Comparison of ENCODE assay signal across 20 cellular contexts in genomic region chr7:31327071-31327470, GRCh38. TPM values are rescaled to one million over a fixed set of nuclear protein-coding genes. Genes with fewer than 3 reads are reported as not detected.
A peak's percentile ranks its signal among the peaks of the same experiment; 100 is the strongest.
DNase-seq lines count a peak whose midpoint lies in the region; TF ChIP-seq lines count a peak whose summit lies in the region.
"Had no signal": no experiment of that assay in that cellular context is flagged by ENCODE, and none has a peak within 500 bp of the region (broad histone marks: within the 10 kb centered on the region; RNA-seq: fewer than 3 reads in every experiment).

No MANE protein-coding gene starts in this region.

- H3K36me3 Mint-ChIP-seq in neural progenitor cell, result no peaks in the 10 kb centered on the region
- H3K36me3 Mint-ChIP-seq: memory B cell; natural killer cell treated with Interleukin-12 subunit alpha and Interleukin-12 subunit beta and Interleukin-15 and Interleukin-18, amount 100 ng/mL, for 72 hours had no signal

- no peaks in the 10 kb centered on the region for H3K79me2 ChIP-seq in neural progenitor cell (ENCODE audit: low read depth)

- no peak overlapping the region for H3K9ac ChIP-seq in neural progenitor cell

- TF ChIP-seq CTCF in neural progenitor cell (IDR thresholded peaks at IDR 0.05) (no peak), WERI-Rb-1 (IDR thresholded peaks at IDR 0.05; ENCODE audit: low read depth, low read length) (no peak)

- H3K36me3 ChIP-seq in neural progenitor cell (no peaks in the 10 kb centered on the region), WERI-Rb-1 (no peaks in the 10 kb centered on the region)
- H3K36me3 ChIP-seq: stomach, uterus had no signal

- H3K27me3 Mint-ChIP-seq in neural progenitor cell (ENCODE audit: insufficient read depth, low read depth), result no peaks in the 10 kb centered on the region
- H3K27me3 Mint-ChIP-seq: natural killer cell treated with Interleukin-12 subunit alpha and Interleukin-12 subunit beta and Interleukin-15 and Interleukin-18, amount 100 ng/mL, for 72 hours had no signal

- H3K27me3 ChIP-seq in neural progenitor cell (no peaks in the 10 kb centered on the region), WERI-Rb-1 (ENCODE audit: insufficient read depth, low read depth, severe bottlenecking) (no peaks in the 10 kb centered on the region)
- H3K27me3 ChIP-seq: stomach, uterus had no signal

- H3K4me3 Mint-ChIP-seq in neural progenitor cell, result no peak overlapping the region
- H3K4me3 Mint-ChIP-seq: memory B cell; natural killer cell treated with Interleukin-12 subunit alpha and Interleukin-12 subunit beta and Interleukin-15 and Interleukin-18, amount 100 ng/mL, for 72 hours had no signal

- no peaks in the 10 kb centered on the region for H3K4me1 Mint-ChIP-seq in neural progenitor cell
- H3K4me1 Mint-ChIP-seq: memory B cell had no signal

- DNase-seq in A172 (ENCODE audit: low spot score) (peak; percentile 93), HK-2 (ENCODE audit: unreplicated experiment) (peak; percentile 27), T1000 (lab: John Stamatoyannopoulos, UW) (peak; percentile 26), iPS DF 19.7 (ENCODE audit: low read depth, low spot score) (peak; percentile 42), DMS114 treated with DMSO at 0.1 percent for 48 hours (lab: John Stamatoyannopoulos, UW; ENCODE audit: unreplicated experiment) (no peak), neural progenitor cell (ENCODE audit: low spot score) (no peak), WERI-Rb-1 (no peak)
- no peak for DNase-seq in activated CD4-positive, alpha-beta T cell treated with anti-CD3 and anti-CD28 coated beads, Interleukin-2, amount 50 U/mL, for 1 hour
- DNase-seq: cerebellar nuclear complex, foreskin fibroblast, NCI-H1694 treated with DMSO at 0.1 percent for 48 hours, NCI-H526, OCI-M1, right cardiac atrium, stomach, uterus had no signal

- H3K27ac ChIP-seq in neural progenitor cell (no peak overlapping the region), WERI-Rb-1 (no peak overlapping the region)
- H3K27ac ChIP-seq: stomach, uterus had no signal

- no peak overlapping the region for H3K27ac Mint-ChIP-seq in neural progenitor cell
- H3K27ac Mint-ChIP-seq: memory B cell; natural killer cell treated with Interleukin-12 subunit alpha and Interleukin-12 subunit beta and Interleukin-15 and Interleukin-18, amount 100 ng/mL, for 72 hours had no signal

- H4K20me1 ChIP-seq in neural progenitor cell (ENCODE audit: low read depth), result no peaks in the 10 kb centered on the region

- H3K4me3 ChIP-seq in neural progenitor cell (no peak overlapping the region), WERI-Rb-1 (ENCODE audit: low read depth, low read length) (no peak overlapping the region)
- H3K4me3 ChIP-seq: GM12878, stomach, uterus had no signal

- H3K4me1 ChIP-seq in neural progenitor cell, result no peaks in the 10 kb centered on the region
- H3K4me1 ChIP-seq: stomach, uterus had no signal

- H3K9me3 Mint-ChIP-seq in neural progenitor cell, result no peaks in the 10 kb centered on the region

- H3K9me3 ChIP-seq in neural progenitor cell (ENCODE audit: low read depth) (no peaks in the 10 kb centered on the region), WERI-Rb-1 (ENCODE audit: severe bottlenecking) (no peaks in the 10 kb centered on the region)
- H3K9me3 ChIP-seq: uterus had no signal

- H3F3A ChIP-seq in neural progenitor cell (ENCODE audit: low read depth), result no peaks in the 10 kb centered on the region

- no peak overlapping the region for H2AFZ ChIP-seq in neural progenitor cell (replicated peaks)

- H3K4me2 ChIP-seq in neural progenitor cell, result no peak overlapping the region

RNA-seq across cellular contexts. Expression of gene NEUROD6, which starts 13.5 kb away (rescaled TPM):
- total RNA-seq in A172 (2014; rRNA removed; shearing (Covaris generic)), result not detected in 2 replicates
- not detected in 2 replicates for total RNA-seq in neural progenitor cell (ENCODE audit: low replicate concordance)
- total RNA-seq: A673; GM12878; natural killer cell treated with Interleukin-12 subunit alpha and Interleukin-12 subunit beta and Interleukin-15 and Interleukin-18, amount 100 ng/mL, for 72 hours; right cardiac atrium; stomach; uterus had no signal

Comparison
In these comparisons a context has a peak if more than half of its experiments do, and no peak if none do; other contexts are left out.
1. DNase-seq: peak in A172 (single experiment), HK-2 (single experiment), T1000 (single experiment) and iPS DF 19.7 (single experiment); none in DMS114 treated with DMSO at 0.1 percent for 48 hours (single experiment), neural progenitor cell (single experiment), WERI-Rb-1 (single experiment) and activated CD4-positive, alpha-beta T cell treated with anti-CD3 and anti-CD28 coated beads, Interleukin-2, amount 50 U/mL, for 1 hour (single experiment).